9 cellular contexts compared by ENCODE assay signal in the genomic region with DNA sequence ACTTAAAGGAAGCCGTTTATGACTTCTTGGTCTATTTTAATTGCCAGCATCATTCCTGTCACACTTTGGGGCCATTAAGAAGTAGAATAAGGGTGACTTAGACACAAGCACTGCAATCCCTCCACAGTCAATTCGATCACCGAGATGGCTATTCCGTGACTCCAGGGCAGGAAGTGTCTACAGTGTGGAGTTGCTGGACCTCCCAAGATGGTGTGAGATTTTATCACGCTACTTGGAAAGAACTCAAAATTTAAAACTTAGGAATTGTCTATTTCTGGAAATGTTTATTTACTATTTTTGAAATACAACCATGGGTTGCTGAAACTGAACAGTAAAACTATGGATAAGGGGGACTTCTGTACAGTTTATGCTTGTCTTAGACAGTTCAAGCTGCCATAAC. TPM values are rescaled to one million over a fixed set of nuclear protein-coding genes. Genes with fewer than 3 reads are reported as not detected.
"Had no signal": no experiment of that assay in that cellular context is flagged by ENCODE, and none has a peak within 500 bp of the region (broad histone marks: within the 10 kb centered on the region; RNA-seq: fewer than 3 reads in every experiment).

No MANE protein-coding gene starts in this region.

- H3K27ac ChIP-seq: GM23248, HL-60 had no signal

- FAIRE-seq: HepG2 had no signal

- H3K36me3 ChIP-seq: HAP-1 had no signal

- H3K4me3 ChIP-seq: GM23248, HAP-1 had no signal

- DNase-seq: GM23248, GOT3, H7, HFFc6, KBM-7 had no signal

- H3K9me3 ChIP-seq: HAP-1 had no signal

RNA-seq across cellular contexts. Expression of gene FBXL7, which starts 6.2 kb away (rescaled TPM):
- polyA plus RNA-seq: HepG2, IgD-negative memory B cell had no signal
